1 cellular context compared by ENCODE assay signal in genomic region chr10:7703140-7703539, GRCh38.
TF ChIP-seq lines count a peak whose summit lies in the region.

Gene ITIH2, plus strand, starts transcription at chr10:7703316. Its CDS starts 119 bp downstream, at chr10:7703435.

TF ChIP-seq in HepG2, 621 proteins besides CTCF, POLR2A, EP300 and RAD21 (continues in another document):
- TF ChIP-seq CEBPG (CRISPR knock-in tag; IDR thresholded peaks at IDR 0.05) (peak; percentile 60), MLLT10 (CRISPR knock-in tag; IDR thresholded peaks at IDR 0.05) (peak; percentile 85; the same call in 1 of the 2 replicates), ZNF460 (CRISPR knock-in tag; IDR thresholded peaks at IDR 0.05; ENCODE audit: borderline replicate concordance) (no peak), TGIF2 (CRISPR knock-in tag; IDR thresholded peaks at IDR 0.05) (0 out of 2 replicates have a peak, but pooled peaks have one; percentile 53), ZNF576 (CRISPR knock-in tag; IDR thresholded peaks at IDR 0.05) (no peak), ZNF253 (CRISPR knock-in tag; IDR thresholded peaks at IDR 0.05; ENCODE audit: borderline replicate concordance) (no peak), SNAI1 (CRISPR knock-in tag; IDR thresholded peaks at IDR 0.05; ENCODE audit: borderline replicate concordance) (no peak), HDAC1 (CRISPR knock-in tag; IDR thresholded peaks at IDR 0.05) (peak; percentile 43; the same call in 1 of the 2 replicates), IKZF4 (CRISPR knock-in tag; IDR thresholded peaks at IDR 0.05; ENCODE audit: borderline replicate concordance, low read depth, not compliant biosample characterization) (no peak), TRAFD1 (CRISPR knock-in tag; IDR thresholded peaks at IDR 0.05; ENCODE audit: borderline replicate concordance) (no peak), ZNF780A (CRISPR knock-in tag; IDR thresholded peaks at IDR 0.05) (no peak), SNAPC4 (CRISPR knock-in tag; IDR thresholded peaks at IDR 0.05) (no peak), KLF6 (CRISPR knock-in tag; IDR thresholded peaks at IDR 0.05) (0 out of 2 replicates have a peak, but pooled peaks have one; percentile 20), ZFP36L2 (CRISPR knock-in tag; IDR thresholded peaks at IDR 0.05) (no peak), ZNF816 (CRISPR knock-in tag; IDR thresholded peaks at IDR 0.05; ENCODE audit: borderline replicate concordance) (no peak), ZNF580 (CRISPR knock-in tag; IDR thresholded peaks at IDR 0.05; ENCODE audit: borderline replicate concordance, low read depth) (no peak), ATAD3A (CRISPR knock-in tag; IDR thresholded peaks at IDR 0.05) (no peak), ZMAT3 (CRISPR knock-in tag; conservative IDR thresholded peaks at IDR 0.05) (no peak), NFIB (CRISPR knock-in tag; IDR thresholded peaks at IDR 0.05; ENCODE audit: borderline replicate concordance) (no peak), ZBTB42 (CRISPR knock-in tag; IDR thresholded peaks at IDR 0.05) (no peak), DZIP1 (CRISPR knock-in tag; IDR thresholded peaks at IDR 0.05) (no peak), GATA4 (IDR thresholded peaks at IDR 0.05; ENCODE audit: borderline replicate concordance, low read depth) (no peak), FOXP4 (CRISPR knock-in tag; IDR thresholded peaks at IDR 0.05) (peak; percentile 76), MAFF (IDR thresholded peaks at IDR 0.05; ENCODE audit: low read depth, low read length) (no peak), MIXL1 (CRISPR knock-in tag; IDR thresholded peaks at IDR 0.05) (peak; percentile 44; the same call in 1 of the 2 replicates), SYNCRIP (IDR thresholded peaks at IDR 0.05; ENCODE audit: insufficient read depth, low read depth, low read length) (no peak), AKAP8 (CRISPR knock-in tag; IDR thresholded peaks at IDR 0.05) (no peak), ZNF501 (CRISPR knock-in tag; IDR thresholded peaks at IDR 0.05) (no peak), ZNF609 (CRISPR knock-in tag; IDR thresholded peaks at IDR 0.05; ENCODE audit: borderline replicate concordance) (peak; percentile 69; the same call in 1 of the 2 replicates), CREBL2 (CRISPR knock-in tag; IDR thresholded peaks at IDR 0.05; ENCODE audit: borderline replicate concordance) (no peak), ZNF138 (CRISPR knock-in tag; IDR thresholded peaks at IDR 0.05; ENCODE audit: low read depth) (no peak), ASH2L (IDR thresholded peaks at IDR 0.05; ENCODE audit: insufficient read length, low read depth, low read length) (peak; percentile 65), ZNF574 (CRISPR knock-in tag; IDR thresholded peaks at IDR 0.05) (no peak), CEBPB (IDR thresholded peaks at IDR 0.05; ENCODE audit: borderline replicate concordance, low read depth, low read length) (no peak), CC2D1A (CRISPR knock-in tag; IDR thresholded peaks at IDR 0.05) (no peak), HIC2 (CRISPR knock-in tag; IDR thresholded peaks at IDR 0.05; ENCODE audit: low read depth) (no peak), CBX2 (IDR thresholded peaks at IDR 0.05; ENCODE audit: low read depth, low read length) (no peak), CBX2 (CRISPR knock-in tag; IDR thresholded peaks at IDR 0.05; ENCODE audit: low read depth) (no peak)
